Comparison of ENCODE assay signal across 12 cellular contexts in genomic region chr3:127865941-127866340, GRCh38. TPM values are rescaled to one million over a fixed set of nuclear protein-coding genes. Genes with fewer than 3 reads are reported as not detected.
DNase-seq lines count a peak whose midpoint lies in the region; ATAC-seq, FAIRE-seq and TF ChIP-seq lines count a peak whose summit lies in the region.
"Had no signal": no experiment of that assay in that cellular context is flagged by ENCODE, and none has a peak within 500 bp of the region (broad histone marks: within the 10 kb centered on the region; RNA-seq: fewer than 3 reads in every experiment).

No MANE protein-coding gene starts in this region.

- ATAC-seq in activated naive CD8-positive, alpha-beta T cell treated with anti-CD3 and anti-CD28 coated beads, Interleukin-2, amount 50 U/mL, for 24 hours, result peak; percentile 99
- ATAC-seq in HG03135 (IDR thresholded peaks at IDR 0.05; ENCODE audit: unreplicated experiment), result no peak
- ATAC-seq: K562; natural killer cell treated with Interleukin-12 subunit alpha and Interleukin-12 subunit beta and Interleukin-15 and Interleukin-18, amount 100 ng/mL, for 72 hours had no signal

- CTCF ChIA-PET in AG04450 (lab: Charles Lee), result interaction anchor here (1.3 kb wide), 1 partner anchor 8 kb away, joined by 3 read pairs; no protein-coding TSS in a partner anchor

- H3K4me3 Mint-ChIP-seq in activated naive CD8-positive, alpha-beta T cell treated with anti-CD3 and anti-CD28 coated beads, Interleukin-2, amount 50 U/mL, for 24 hours, result no peak overlapping the region
- H3K4me3 Mint-ChIP-seq: natural killer cell treated with Interleukin-12 subunit alpha and Interleukin-12 subunit beta and Interleukin-15 and Interleukin-18, amount 100 ng/mL, for 72 hours; T-helper 1 cell treated with Interleukin-12 subunit alpha and Interleukin-12 subunit beta and Interleukin-4 antibody, amounts not matched to agents 30 μg/mL and 1 μg/mL, for 36 hours had no signal

- peaks cover 5% of the 10 kb centered on the region for H3K27me3 Mint-ChIP-seq in activated naive CD8-positive, alpha-beta T cell treated with anti-CD3 and anti-CD28 coated beads, Interleukin-2, amount 50 U/mL, for 24 hours

- H3K9me3 ChIP-seq in AG04450 (ENCODE audit: control insufficient read depth, insufficient read depth, low read length), result no peaks in the 10 kb centered on the region

- H3K4me3 ChIP-seq in AG04450 (ENCODE audit: low read depth, low read length), result no peak overlapping the region
- H3K4me3 ChIP-seq: K562 had no signal

- H3K27ac ChIP-seq in AG04450 (ENCODE audit: low read depth, low read length) (no peak overlapping the region), substantia nigra (ENCODE audit: low read depth, low read length, poor library complexity, severe bottlenecking) (no peak overlapping the region)

- FAIRE-seq in H54 (lab: Jason Lieb, UNC), result peak; percentile 58
- FAIRE-seq: K562, small intestine had no signal

- H3K27ac Mint-ChIP-seq in activated naive CD8-positive, alpha-beta T cell treated with anti-CD3 and anti-CD28 coated beads, Interleukin-2, amount 50 U/mL, for 24 hours, result peak overlapping the region; percentile 74
- H3K27ac Mint-ChIP-seq: natural killer cell treated with Interleukin-12 subunit alpha and Interleukin-12 subunit beta and Interleukin-15 and Interleukin-18, amount 100 ng/mL, for 72 hours; T-helper 1 cell treated with Interleukin-12 subunit alpha and Interleukin-12 subunit beta and Interleukin-4 antibody, amounts not matched to agents 30 μg/mL and 1 μg/mL, for 36 hours had no signal

- POLR2A ChIA-PET in AG04450 (lab: Yijun Ruan, JAX), result no interaction called here

- no peak for DNase-seq in AG04450 (ENCODE audit: low read depth, low spot score)
- DNase-seq in H54 (ENCODE audit: insufficient read length, low spot score), result peak; percentile 26
- DNase-seq in activated naive CD8-positive, alpha-beta T cell treated with anti-CD3 and anti-CD28 coated beads, Interleukin-2, amount 50 U/mL, for 24 hours, result peak; percentile 26
- peak; percentile 43 for DNase-seq in iPS-NIHi7 (ENCODE audit: extremely low spot score)
- no peak for DNase-seq in OCI-M2 (lab: John Stamatoyannopoulos, UW; ENCODE audit: unreplicated experiment)
- DNase-seq in substantia nigra (lab: John Stamatoyannopoulos, UW), result no peak
- no peak for DNase-seq in activated CD4-positive, CD25-positive, alpha-beta regulatory T cell treated with anti-CD3 and anti-CD28 coated beads, Interleukin-2, amount 50 U/mL, for 72 hours
- DNase-seq: small intestine had no signal

- TF ChIP-seq POLR2A in H54 (IDR thresholded peaks at IDR 0.05; ENCODE audit: low read depth, low read length), result no peak

- peak; percentile 21; the same call in 1 of the 2 replicates for TF ChIP-seq CTCF in AG04450 (IDR thresholded peaks at IDR 0.05; ENCODE audit: low read depth, low read length)

- H3K9me3 Mint-ChIP-seq in activated naive CD8-positive, alpha-beta T cell treated with anti-CD3 and anti-CD28 coated beads, Interleukin-2, amount 50 U/mL, for 24 hours, result no peaks in the 10 kb centered on the region
- H3K9me3 Mint-ChIP-seq: natural killer cell treated with Interleukin-12 subunit alpha and Interleukin-12 subunit beta and Interleukin-15 and Interleukin-18, amount 100 ng/mL, for 72 hours; T-helper 1 cell treated with Interleukin-12 subunit alpha and Interleukin-12 subunit beta and Interleukin-4 antibody, amounts not matched to agents 30 μg/mL and 1 μg/mL, for 36 hours had no signal

- peaks cover 16% of the 10 kb centered on the region for H3K27me3 ChIP-seq in AG04450 (ENCODE audit: control insufficient read depth, insufficient read depth, low read length)

- no peaks in the 10 kb centered on the region for H3K36me3 Mint-ChIP-seq in activated naive CD8-positive, alpha-beta T cell treated with anti-CD3 and anti-CD28 coated beads, Interleukin-2, amount 50 U/mL, for 24 hours (ENCODE audit: low read depth)
- H3K36me3 Mint-ChIP-seq: natural killer cell treated with Interleukin-12 subunit alpha and Interleukin-12 subunit beta and Interleukin-15 and Interleukin-18, amount 100 ng/mL, for 72 hours had no signal

- peaks cover 28% of the 10 kb centered on the region for H3K4me1 Mint-ChIP-seq in activated naive CD8-positive, alpha-beta T cell treated with anti-CD3 and anti-CD28 coated beads, Interleukin-2, amount 50 U/mL, for 24 hours

RNA-seq across cellular contexts. Expression of gene MGLL, which starts 43.6 kb away (rescaled TPM):
- polyA plus RNA-seq in AG04450 (2011; rRNA removed), result 49.1 and 51.5 TPM in 2 replicates
- polyA minus RNA-seq in AG04450 (2011; rRNA and poly(A)+ RNA removed), result 67.4 and 85.4 TPM in 2 replicates

RNA-seq across cellular contexts. Expression of gene KBTBD12, which starts 49.1 kb away (rescaled TPM):
- not detected in 2 replicates for polyA plus RNA-seq in AG04450 (2011; rRNA removed)
- polyA minus RNA-seq in AG04450 (2011; rRNA and poly(A)+ RNA removed), result not detected in 2 replicates
- polyA plus RNA-seq: K562 had no signal

Comparison
In these comparisons a context has a peak if more than half of its experiments do, and no peak if none do; other contexts are left out.
1. DNase-seq: peak in H54 (single experiment), activated naive CD8-positive, alpha-beta T cell treated with anti-CD3 and anti-CD28 coated beads, Interleukin-2, amount 50 U/mL, for 24 hours (single experiment) and iPS-NIHi7 (single experiment); none in AG04450 (single experiment), OCI-M2 (single experiment), substantia nigra (0 of 49) and activated CD4-positive, CD25-positive, alpha-beta regulatory T cell treated with anti-CD3 and anti-CD28 coated beads, Interleukin-2, amount 50 U/mL, for 72 hours (single experiment).